1 cellular context compared by ENCODE assay signal in genomic region chr14:92039720-92040430, GRCh38.
TF ChIP-seq lines count a peak whose summit lies in the region.

Gene TRIP11 (minus strand): TSS chr14:92040059. CDS start chr14:92039685, 374 bp downstream.

TF ChIP-seq in K562, 482 proteins besides CTCF, POLR2A, EP300 and RAD21 (continued from another document and continues in another):
- TF ChIP-seq MGA (IDR thresholded peaks at IDR 0.05) (peak; percentile 79), MEF2A (IDR thresholded peaks at IDR 0.05; ENCODE audit: control insufficient read depth, low read depth, low read length) (no peak), PHF21A (IDR thresholded peaks at IDR 0.05; ENCODE audit: borderline replicate concordance, low read depth) (no peak), HNRNPH1 (optimal IDR thresholded peaks at IDR 0.05; ENCODE audit: low read depth, low read length) (no peak), STAT5A (IDR thresholded peaks at IDR 0.05; ENCODE audit: borderline replicate concordance, low read length) (no peak), ZC3H8 (IDR thresholded peaks at IDR 0.05) (no peak), STAG1 (CRISPR knock-in tag; IDR thresholded peaks at IDR 0.05; ENCODE audit: borderline replicate concordance) (no peak), ZNF395 (CRISPR knock-in tag; IDR thresholded peaks at IDR 0.05) (no peak), ATF2 (CRISPR knock-in tag; IDR thresholded peaks at IDR 0.05) (no peak), CBX2 (IDR thresholded peaks at IDR 0.05; ENCODE audit: insufficient read depth, low read length, poor library complexity, severe bottlenecking) (no peak), FOXK2 (conservative IDR thresholded peaks at IDR 0.05 in 1 of 2, IDR thresholded peaks at IDR 0.05 in 1 of 2; ENCODE audit: low read depth in 2 of 2) (0 out of 4 replicates have a peak, but pooled peaks of 1 of the 2 experiments have one; percentile 11), AFF4 (CRISPR knock-in tag; IDR thresholded peaks at IDR 0.05) (0 out of 2 replicates have a peak, but pooled peaks have one; percentile 74), MECOM (CRISPR knock-in tag; IDR thresholded peaks at IDR 0.05) (no peak), IRF2 (CRISPR knock-in tag; IDR thresholded peaks at IDR 0.05) (no peak), KDM5B (IDR thresholded peaks at IDR 0.05; ENCODE audit: insufficient replicate concordance, low read depth, low read length) (peak; percentile 93), DPF2 (IDR thresholded peaks at IDR 0.05) (no peak), KDM2B (CRISPR knock-in tag; IDR thresholded peaks at IDR 0.05) (no peak), HIVEP1 (CRISPR knock-in tag; IDR thresholded peaks at IDR 0.05) (no peak), ZNF512 (tag; IDR thresholded peaks at IDR 0.05) (no peak), DEAF1 (CRISPR knock-in tag; IDR thresholded peaks at IDR 0.05) (no peak), SRSF7 (optimal IDR thresholded peaks at IDR 0.05; ENCODE audit: low read depth, low read length) (no peak), GATAD2A (IDR thresholded peaks at IDR 0.05) (no peak), FOXJ3 (CRISPR knock-in tag; IDR thresholded peaks at IDR 0.05) (no peak), CEBPB (tag; IDR thresholded peaks at IDR 0.05) (no peak), CREB1 (IDR thresholded peaks at IDR 0.05) (peak; percentile 91), CREB1 (CRISPR knock-in tag; IDR thresholded peaks at IDR 0.05) (peak; percentile 97), MCM5 (IDR thresholded peaks at IDR 0.05; ENCODE audit: low read depth) (no peak), FUS (optimal IDR thresholded peaks at IDR 0.05; ENCODE audit: low read depth, low read length) (no peak), RBFOX2 (IDR thresholded peaks at IDR 0.05; ENCODE audit: low read depth, low read length) (peak; percentile 97), ZBTB5 (IDR thresholded peaks at IDR 0.05) (no peak), SNAPC5 (CRISPR knock-in tag; IDR thresholded peaks at IDR 0.05) (no peak), ARHGAP35 (IDR thresholded peaks at IDR 0.05; ENCODE audit: partially characterized antibody) (no peak)
